Comparison of ENCODE assay signal across 8 cellular contexts in the genomic region with DNA sequence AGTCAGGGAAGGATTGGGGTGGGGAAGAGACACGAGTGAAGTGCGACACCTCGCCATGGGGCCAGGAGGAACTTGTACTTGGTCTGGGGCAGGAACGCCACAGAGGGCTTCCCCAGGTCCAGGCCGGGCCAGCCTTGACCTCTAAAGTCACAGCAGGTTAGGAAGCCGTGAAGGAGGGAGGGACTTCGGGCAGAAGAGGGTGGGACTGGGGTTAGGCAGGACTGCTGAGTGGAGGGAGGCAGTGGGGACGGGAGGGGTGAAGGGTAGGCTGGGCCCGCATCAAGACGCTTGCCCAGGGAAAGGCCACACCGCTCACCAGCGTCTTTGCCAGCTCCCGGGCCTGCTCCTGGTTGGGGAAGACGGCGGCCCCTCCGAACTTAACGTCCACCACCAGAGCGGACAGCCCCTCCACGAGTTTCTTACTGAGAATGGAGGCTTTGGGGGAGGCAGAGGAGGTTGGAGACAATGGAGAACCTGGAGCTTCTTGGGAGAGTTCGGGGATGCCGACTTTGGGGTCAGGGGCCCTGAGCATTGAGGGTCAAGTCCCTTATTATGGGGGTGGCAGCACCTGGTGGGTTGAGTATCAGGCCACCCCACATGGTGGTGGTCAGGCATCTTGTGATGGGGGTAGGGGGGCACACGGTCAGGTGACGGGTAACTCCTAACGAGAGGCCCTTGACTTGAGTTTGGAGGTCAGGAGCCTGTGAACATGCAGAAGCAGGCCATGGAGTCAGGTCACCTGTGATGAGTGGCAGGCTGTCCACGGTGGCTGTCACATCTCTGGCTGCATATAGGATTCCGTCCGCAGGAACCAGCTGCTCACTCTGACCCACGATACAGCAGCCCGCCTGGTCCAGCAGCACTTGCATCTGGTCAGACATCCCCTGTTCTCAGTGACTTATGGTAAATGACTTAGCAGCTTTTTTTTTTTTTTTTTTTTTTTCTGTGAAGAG. TPM values are rescaled to one million over a fixed set of nuclear protein-coding genes. Genes with fewer than 3 reads are reported as not detected.
DNase-seq lines count a peak whose midpoint lies in the region; FAIRE-seq and TF ChIP-seq lines count a peak whose summit lies in the region.

No MANE protein-coding gene starts in this region.

- no peaks in the 10 kb centered on the region for H3K9me2 ChIP-seq in GM23248 (ENCODE audit: insufficient read depth)

- no peaks in the 10 kb centered on the region for H4K20me1 ChIP-seq in GM23248 (ENCODE audit: insufficient read depth)

- no peaks in the 10 kb centered on the region for H3K9me3 ChIP-seq in GM23248 (ENCODE audit: low read depth)
- no peaks in the 10 kb centered on the region for H3K9me3 ChIP-seq in effector memory CD4-positive, alpha-beta T cell (ENCODE audit: control insufficient read depth, low read length)
- H3K9me3 ChIP-seq in mononuclear cell (ENCODE audit: low read depth, low read length), result no peaks in the 10 kb centered on the region

- no peaks in the 10 kb centered on the region for H3K27me3 ChIP-seq in GM23248 (replicated peaks; ENCODE audit: insufficient read depth)
- no peaks in the 10 kb centered on the region for H3K27me3 ChIP-seq in effector memory CD4-positive, alpha-beta T cell (replicated peaks; ENCODE audit: control insufficient read depth, insufficient read depth, low read length, poor library complexity, severe bottlenecking)
- H3K27me3 ChIP-seq in mononuclear cell (ENCODE audit: insufficient read depth, low read length), result no peaks in the 10 kb centered on the region

- H3K27me3 Mint-ChIP-seq in CD14-positive monocyte (ENCODE audit: low read depth in 3 of 3), result no peaks in the 10 kb centered on the region

- peaks cover 36 to 50% of the 10 kb centered on the region in 2 donors for H3K36me3 Mint-ChIP-seq in CD14-positive monocyte

- DNase-seq in CD14-positive monocyte (ENCODE audit: low spot score), result peak; percentile 80
- no peak for DNase-seq in GM23248
- DNase-seq in SKM-1 treated with dmso at 0.1 percent for 144 hours (lab: John Stamatoyannopoulos, UW; ENCODE audit: unreplicated experiment), result peak; percentile 83
- DNase-seq in effector memory CD4-positive, alpha-beta T cell, result no peak
- peak; percentile 80 for DNase-seq in urothelium cell line (ENCODE audit: low spot score)
- no peak for DNase-seq in NCI-H526 treated with DMSO at 0.1 percent for 48 hours (lab: John Stamatoyannopoulos, UW)
- no peak for DNase-seq in hepatic stellate cell (ENCODE audit: low spot score)

- H3K4me3 Mint-ChIP-seq in CD14-positive monocyte, result peak overlapping the region; percentile 91 to 95

- peak overlapping the region; percentile 77 for H3K4me3 ChIP-seq in GM23248
- H3K4me3 ChIP-seq in effector memory CD4-positive, alpha-beta T cell (ENCODE audit: insufficient read depth, low read depth, low read length, poor library complexity, severe bottlenecking), result peak overlapping the region; percentile 71
- H3K4me3 ChIP-seq in mononuclear cell (ENCODE audit: low read length), result peak overlapping the region; percentile 94

- H3F3A ChIP-seq in GM23248 (ENCODE audit: insufficient read depth), result peaks cover 16% of the 10 kb centered on the region; the same call in 1 of the 2 replicates

- H3K36me3 ChIP-seq in GM23248 (ENCODE audit: low read depth), result 0 out of 2 replicates have a peak, but pooled peaks cover 6% of the 10 kb centered on the region
- peaks cover 14% of the 10 kb centered on the region for H3K36me3 ChIP-seq in effector memory CD4-positive, alpha-beta T cell (ENCODE audit: control insufficient read depth, insufficient read depth, low read length)

- peaks cover 30% of the 10 kb centered on the region for H3K4me1 Mint-ChIP-seq in CD14-positive monocyte

- H2AFZ ChIP-seq in GM23248, result peak overlapping the region; percentile 47

- no peaks in the 10 kb centered on the region for H3K9me3 Mint-ChIP-seq in CD14-positive monocyte

- intact Hi-C loops in CD14-positive monocyte (cut with micrococcal nuclease), result loop anchor here (2.0 to 5.0 kb wide), 5 partner anchors 18 to 95 kb away; a partner anchor contains a TSS

- peak overlapping the region; percentile 77 for H3K4me2 ChIP-seq in GM23248 (ENCODE audit: unreplicated experiment)

- peak overlapping the region; percentile 84 for H3K27ac ChIP-seq in GM23248
- peak overlapping the region; percentile 94 for H3K27ac ChIP-seq in effector memory CD4-positive, alpha-beta T cell (ENCODE audit: insufficient read depth, low read length, poor library complexity, severe bottlenecking)

- no peaks in the 10 kb centered on the region for H3K4me1 ChIP-seq in GM23248 (ENCODE audit: insufficient read depth)
- peaks cover 43% of the 10 kb centered on the region for H3K4me1 ChIP-seq in effector memory CD4-positive, alpha-beta T cell (ENCODE audit: control insufficient read depth, insufficient read depth, low read length, poor library complexity, severe bottlenecking)
- peaks cover 59% of the 10 kb centered on the region for H3K4me1 ChIP-seq in mononuclear cell (ENCODE audit: insufficient read depth, low read length)

- FAIRE-seq in urothelium cell line (lab: Jason Lieb, UNC), result peak; percentile 50

- in situ Hi-C loops in GM23248 (cut with MboI), result no loop called here

- TF ChIP-seq CTCF in CD14-positive monocyte (IDR thresholded peaks at IDR 0.05), result no peak

- WGBS in GM23248 (ENCODE audit: low coverage in 1 of 2, low lambda C conversion rate in 2 of 2, missing lambda C conversion rate in 2 of 2), 2 experiments, result 37 to 44% methylated on average over 25 to 29 of the region's 29 CpGs

- peak overlapping the region; percentile 85 for H3K9ac ChIP-seq in GM23248

- H3K27ac Mint-ChIP-seq in CD14-positive monocyte, result peak overlapping the region; percentile 94 to 100 (median 97)

- peaks cover 26% of the 10 kb centered on the region for H3K79me2 ChIP-seq in GM23248 (ENCODE audit: insufficient read depth)

RNA-seq across cellular contexts. Expression of a gene that starts 1.7 kb away (rescaled TPM):
- polyA plus RNA-seq in CD14-positive monocyte, result 10 to 100 TPM; 39.5 to 69.6 TPM
- total RNA-seq in GM23248 (2014; rRNA removed; shearing (Covaris generic)), result 8.4 and 17.5 TPM in 2 replicates
- polyA plus RNA-seq in GM23248 (2016; fragmentation: Nextera tagmentation; extraction: Ambion mirVana), result 11.0 and 15.0 TPM in 2 replicates
- total RNA-seq in mononuclear cell, result 33.8 TPM

RNA-seq across cellular contexts. Expression of a gene that starts 2.7 kb away (rescaled TPM):
- 100 to 1,000 TPM; 787 to 955 TPM for polyA plus RNA-seq in CD14-positive monocyte
- total RNA-seq in GM23248 (2014; rRNA removed; shearing (Covaris generic)), result 33.2 and 42.4 TPM in 2 replicates
- polyA plus RNA-seq in GM23248 (2016; fragmentation: Nextera tagmentation; extraction: Ambion mirVana), result 24.3 and 24.8 TPM in 2 replicates
- 151 TPM for total RNA-seq in mononuclear cell

RNA-seq across cellular contexts. Expression of a gene that starts 18.6 kb away (rescaled TPM):
- polyA plus RNA-seq in CD14-positive monocyte (1 to 10 TPM in 1 of 2 donors, under 1 TPM in 1; 0.88 to 4.3 TPM), GM23248 (2016; fragmentation: Nextera tagmentation; extraction: Ambion mirVana) (0.06 TPM in 1 of 2 replicates, not detected in the other)
- total RNA-seq in GM23248 (2014; rRNA removed; shearing (Covaris generic)), result not detected in 2 replicates
- 1.7 TPM for total RNA-seq in mononuclear cell

RNA-seq across cellular contexts. Expression of a gene that starts 19.1 kb away (rescaled TPM):
- 10 to 100 TPM; 12.5 to 18.1 TPM for polyA plus RNA-seq in CD14-positive monocyte
- 33.8 and 61.0 TPM in 2 replicates for total RNA-seq in GM23248 (2014; rRNA removed; shearing (Covaris generic))
- 27.7 and 28.6 TPM in 2 replicates for polyA plus RNA-seq in GM23248 (2016; fragmentation: Nextera tagmentation; extraction: Ambion mirVana)
- 40.6 TPM for total RNA-seq in mononuclear cell

RNA-seq across cellular contexts. Expression of a gene that starts 19.6 kb away (rescaled TPM):
- 10 to 100 TPM; 15.0 to 16.6 TPM for polyA plus RNA-seq in CD14-positive monocyte
- total RNA-seq in GM23248 (2014; rRNA removed; shearing (Covaris generic)), result 95.0 and 124 TPM in 2 replicates
- polyA plus RNA-seq in GM23248 (2016; fragmentation: Nextera tagmentation; extraction: Ambion mirVana), result 101 and 106 TPM in 2 replicates
- total RNA-seq in mononuclear cell, result 22.8 TPM

Comparison
In these comparisons a context has a peak if more than half of its experiments do, and no peak if none do; other contexts are left out.
1. DNase-seq: peak in CD14-positive monocyte (single experiment), SKM-1 treated with dmso at 0.1 percent for 144 hours (single experiment) and urothelium cell line (single experiment); none in GM23248 (single experiment), effector memory CD4-positive, alpha-beta T cell (0 of 3), NCI-H526 treated with DMSO at 0.1 percent for 48 hours (single experiment) and hepatic stellate cell (single experiment).
2. Peak in every context shown above with its lines, with median percentiles within 50 percentile points of each other: H3K4me3 ChIP-seq.